In genomic region chr16:25110392-25110947, GRCh38 we compare ENCODE assay signal across 1 cellular context.
TF ChIP-seq lines count a peak whose summit lies in the region.

No MANE protein-coding gene starts in this region.

TF ChIP-seq in IMR-90, 13 proteins besides CTCF, POLR2A, EP300 and RAD21 (continued from another document):
- TF ChIP-seq RFX5 (IDR thresholded peaks at IDR 0.05; ENCODE audit: low read depth, low read length) = no peak
- TF ChIP-seq ELK1 (IDR thresholded peaks at IDR 0.05; ENCODE audit: borderline replicate concordance, low read depth, low read length) = no peak
- no peak for TF ChIP-seq CHD1 (IDR thresholded peaks at IDR 0.05; ENCODE audit: low read depth, low read length)
- TF ChIP-seq CEBPB (IDR thresholded peaks at IDR 0.05; ENCODE audit: low read depth, low read length) = no peak
- no peak for TF ChIP-seq MAFK (IDR thresholded peaks at IDR 0.05; ENCODE audit: low read depth, low read length)
- no peak for TF ChIP-seq MXI1 (IDR thresholded peaks at IDR 0.05; ENCODE audit: borderline replicate concordance, low read depth, low read length)
- no peak for TF ChIP-seq USF2 (IDR thresholded peaks at IDR 0.05; ENCODE audit: low read depth, low read length)
- TF ChIP-seq RCOR1 (IDR thresholded peaks at IDR 0.05; ENCODE audit: insufficient replicate concordance, low read length) = no peak
- TF ChIP-seq FOS (IDR thresholded peaks at IDR 0.05; ENCODE audit: low read depth, low read length) = no peak
- TF ChIP-seq MAZ (IDR thresholded peaks at IDR 0.05; ENCODE audit: borderline replicate concordance, low read depth, low read length) = no peak
- no peak for TF ChIP-seq NFE2L2 (IDR thresholded peaks at IDR 0.05; ENCODE audit: low read depth, low read length)
- no peak for TF ChIP-seq BHLHE40 (IDR thresholded peaks at IDR 0.05; ENCODE audit: low read depth, low read length)
